ENCODE assay signal across 16 cellular contexts in the genomic region with DNA sequence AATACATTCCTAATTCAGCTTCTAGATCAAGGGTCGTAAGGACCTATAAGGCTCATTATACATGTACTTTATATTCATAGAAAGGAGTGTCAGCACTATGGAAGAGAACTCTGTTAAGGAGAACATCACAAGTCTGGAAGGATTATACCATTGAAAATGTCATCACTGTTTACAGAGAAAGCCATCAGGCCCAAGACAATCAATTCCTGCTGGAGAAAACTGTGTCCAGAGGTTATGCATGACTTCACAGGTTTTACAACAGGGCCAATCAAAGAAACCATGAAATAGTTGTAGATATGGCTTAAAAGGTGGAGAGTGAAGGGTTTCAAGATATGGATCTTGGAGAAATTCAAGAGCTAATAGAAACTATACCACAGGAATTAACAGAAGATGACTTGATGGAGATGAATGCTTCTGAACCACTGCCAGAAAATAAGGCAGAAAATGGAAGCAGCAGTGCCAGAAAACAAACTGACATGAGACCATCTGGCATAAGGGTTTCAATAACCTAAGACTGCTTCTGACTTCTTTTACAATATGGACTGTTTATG.
"Had no signal": no experiment of that assay in that cellular context is flagged by ENCODE, and none has a peak within 500 bp of the region (broad histone marks: within the 10 kb centered on the region; RNA-seq: fewer than 3 reads in every experiment).

No MANE protein-coding gene starts in this region.

- H3K4me3 ChIP-seq: right atrium auricular region, smooth muscle cell, tibial nerve, vagina had no signal

- DNase-seq: activated B cell treated with CpG ODN at 0.5 μM for 24 hours; activated CD4-positive, alpha-beta T cell treated with anti-CD3 and anti-CD28 coated beads, Interleukin-2, amount 10 ng/mL, durations not matched to agents 7 days and 5 days; activated CD8-positive, alpha-beta memory T cell treated with anti-CD3 and anti-CD28 coated beads for 24 hours; activated naive CD4-positive, alpha-beta T cell treated with Interleukin-2 at 50 U/mL for 16 hours; caudate nucleus; cortex of kidney; effector CD8-positive, alpha-beta T cell; immature natural killer cell; naive thymus-derived CD8-positive, alpha-beta T cell; posterior cingulate gyrus; stimulated activated naive B cell treated with anti-CD40 and anti-IgM and Interleukin-4, amounts not matched to agents 10 μg/mL and 1 μg/mL and 100 μg/mL, for 72 hours had no signal

- H3K27me3 ChIP-seq: neutrophil, right atrium auricular region, tibial nerve, vagina had no signal

- H3K4me3 Mint-ChIP-seq: activated B cell treated with CpG ODN at 0.5 μM for 24 hours; activated CD4-positive, alpha-beta T cell treated with anti-CD3 and anti-CD28 coated beads, Interleukin-2, amount 10 ng/mL, durations not matched to agents 7 days and 5 days; immature natural killer cell; naive thymus-derived CD8-positive, alpha-beta T cell; stimulated activated naive B cell treated with anti-CD40 and anti-IgM and Interleukin-4, amounts not matched to agents 10 μg/mL and 1 μg/mL and 100 μg/mL, for 72 hours had no signal

- H3K9me3 ChIP-seq: neutrophil, vagina had no signal

- H3K27me3 Mint-ChIP-seq: activated B cell treated with CpG ODN at 0.5 μM for 24 hours; activated CD4-positive, alpha-beta T cell treated with anti-CD3 and anti-CD28 coated beads, Interleukin-2, amount 10 ng/mL, durations not matched to agents 7 days and 5 days; naive thymus-derived CD8-positive, alpha-beta T cell; stimulated activated naive B cell treated with anti-CD40 and anti-IgM and Interleukin-4, amounts not matched to agents 10 μg/mL and 1 μg/mL and 100 μg/mL, for 72 hours had no signal

- H3K36me3 ChIP-seq: neutrophil had no signal

- H3K4me2 ChIP-seq: smooth muscle cell had no signal

- H3K4me1 Mint-ChIP-seq: activated B cell treated with CpG ODN at 0.5 μM for 24 hours; activated CD4-positive, alpha-beta T cell treated with anti-CD3 and anti-CD28 coated beads, Interleukin-2, amount 10 ng/mL, durations not matched to agents 7 days and 5 days; immature natural killer cell; stimulated activated naive B cell treated with anti-CD40 and anti-IgM and Interleukin-4, amounts not matched to agents 10 μg/mL and 1 μg/mL and 100 μg/mL, for 72 hours had no signal

- H3K27ac Mint-ChIP-seq: activated B cell treated with CpG ODN at 0.5 μM for 24 hours; activated CD4-positive, alpha-beta T cell treated with anti-CD3 and anti-CD28 coated beads, Interleukin-2, amount 10 ng/mL, durations not matched to agents 7 days and 5 days; immature natural killer cell; naive thymus-derived CD8-positive, alpha-beta T cell; stimulated activated naive B cell treated with anti-CD40 and anti-IgM and Interleukin-4, amounts not matched to agents 10 μg/mL and 1 μg/mL and 100 μg/mL, for 72 hours had no signal

- H3K9me3 Mint-ChIP-seq: activated CD4-positive, alpha-beta T cell treated with anti-CD3 and anti-CD28 coated beads, Interleukin-2, amount 10 ng/mL, durations not matched to agents 7 days and 5 days had no signal

- H3K4me1 ChIP-seq: right atrium auricular region, tibial nerve, vagina had no signal

- H3K27ac ChIP-seq: neutrophil, right atrium auricular region, tibial nerve, vagina had no signal
